ENCODE assay signal across 9 cellular contexts in genomic region chr16:11104168-11105037, GRCh38.
A peak's percentile ranks its signal among the peaks of the same experiment; 100 is the strongest.
DNase-seq lines count a peak whose midpoint lies in the region; ATAC-seq and TF ChIP-seq lines count a peak whose summit lies in the region.
"Had no signal": no experiment of that assay in that cellular context is flagged by ENCODE, and none has a peak within 500 bp of the region (broad histone marks: within the 10 kb centered on the region; RNA-seq: fewer than 3 reads in every experiment).

No MANE protein-coding gene starts in this region.

- H3K4me1 Mint-ChIP-seq in effector memory CD8-positive, alpha-beta T cell (ENCODE audit: low read depth in 2 of 2): peaks cover 22 to 34% of the 10 kb centered on the region in 2 donors
- peaks cover 61% of the 10 kb centered on the region for H3K4me1 Mint-ChIP-seq in stimulated activated memory B cell treated with anti-CD40 and anti-IgM and Interleukin-4, amounts not matched to agents 10 μg/mL and 1 μg/mL and 100 μg/mL, for 72 hours
- H3K4me1 Mint-ChIP-seq in progenitor cell of endocrine pancreas (ENCODE audit: low read depth): peaks cover 27% of the 10 kb centered on the region

- no peak for TF ChIP-seq CTCF in progenitor cell of endocrine pancreas (IDR thresholded peaks at IDR 0.05; ENCODE audit: unreplicated experiment)

- no peak for DNase-seq in effector memory CD8-positive, alpha-beta T cell
- DNase-seq in progenitor cell of endocrine pancreas (ENCODE audit: low spot score, unreplicated experiment): no peak
- DNase-seq in ACHN: no peak
- DNase-seq: activated T-cell treated with anti-CD3 and anti-CD28 coated beads, Interleukin-2, amount 50 U/mL, for 4 hours; NCI-H2227 treated with DMSO at 0.1 percent for 48 hours had no signal

- H3K36me3 Mint-ChIP-seq in effector memory CD8-positive, alpha-beta T cell (ENCODE audit: insufficient read depth): peaks cover 2% of the 10 kb centered on the region
- peaks cover 36% of the 10 kb centered on the region for H3K36me3 Mint-ChIP-seq in stimulated activated memory B cell treated with anti-CD40 and anti-IgM and Interleukin-4, amounts not matched to agents 10 μg/mL and 1 μg/mL and 100 μg/mL, for 72 hours
- H3K36me3 Mint-ChIP-seq in progenitor cell of endocrine pancreas (ENCODE audit: insufficient read depth): peaks cover 1% of the 10 kb centered on the region

- in situ Hi-C loops in ACHN (cut with HindIII; ENCODE audit: low pct_ligation_motif_present, low pct_unique_long_range_greater_than_20kb, low sequenced_read_pairs): no loop called here

- no peaks in the 10 kb centered on the region for H3K9me3 Mint-ChIP-seq in effector memory CD8-positive, alpha-beta T cell
- no peaks in the 10 kb centered on the region for H3K9me3 Mint-ChIP-seq in stimulated activated memory B cell treated with anti-CD40 and anti-IgM and Interleukin-4, amounts not matched to agents 10 μg/mL and 1 μg/mL and 100 μg/mL, for 72 hours
- no peaks in the 10 kb centered on the region for H3K9me3 Mint-ChIP-seq in progenitor cell of endocrine pancreas (ENCODE audit: low read depth)
- H3K9me3 Mint-ChIP-seq: activated T-cell treated with anti-CD3 and anti-CD28 coated beads, Interleukin-2, amount 50 U/mL, for 4 hours had no signal

- peak overlapping the region; percentile 23 to 41 for H3K4me3 Mint-ChIP-seq in effector memory CD8-positive, alpha-beta T cell
- peak overlapping the region; percentile 40 for H3K4me3 Mint-ChIP-seq in stimulated activated memory B cell treated with anti-CD40 and anti-IgM and Interleukin-4, amounts not matched to agents 10 μg/mL and 1 μg/mL and 100 μg/mL, for 72 hours
- no peak overlapping the region for H3K4me3 Mint-ChIP-seq in progenitor cell of endocrine pancreas (ENCODE audit: low read depth)
- H3K4me3 Mint-ChIP-seq: activated T-cell treated with anti-CD3 and anti-CD28 coated beads, Interleukin-2, amount 50 U/mL, for 4 hours had no signal

- H3K27ac Mint-ChIP-seq in effector memory CD8-positive, alpha-beta T cell: peak overlapping the region; percentile 39 to 64
- peak overlapping the region; percentile 86 for H3K27ac Mint-ChIP-seq in stimulated activated memory B cell treated with anti-CD40 and anti-IgM and Interleukin-4, amounts not matched to agents 10 μg/mL and 1 μg/mL and 100 μg/mL, for 72 hours
- no peak overlapping the region for H3K27ac Mint-ChIP-seq in progenitor cell of endocrine pancreas

- H3K27me3 Mint-ChIP-seq in effector memory CD8-positive, alpha-beta T cell: no peaks in the 10 kb centered on the region
- no peaks in the 10 kb centered on the region for H3K27me3 Mint-ChIP-seq in stimulated activated memory B cell treated with anti-CD40 and anti-IgM and Interleukin-4, amounts not matched to agents 10 μg/mL and 1 μg/mL and 100 μg/mL, for 72 hours
- H3K27me3 Mint-ChIP-seq in progenitor cell of endocrine pancreas: no peaks in the 10 kb centered on the region

- ATAC-seq in GM19438 (IDR thresholded peaks at IDR 0.05; ENCODE audit: low read depth, unreplicated experiment) (peak; percentile 21), HG03378 (IDR thresholded peaks at IDR 0.05; ENCODE audit: unreplicated experiment) (peak; percentile 8), GM21423 (IDR thresholded peaks at IDR 0.05; ENCODE audit: unreplicated experiment) (no peak)
- ATAC-seq in effector memory CD8-positive, alpha-beta T cell (replicated peaks): no peak
- peak; percentile 11 for ATAC-seq in stimulated activated memory B cell treated with anti-CD40 and anti-IgM and Interleukin-4, amounts not matched to agents 10 μg/mL and 1 μg/mL and 100 μg/mL, for 72 hours

Comparison
In these comparisons a context has a peak if more than half of its experiments do, and no peak if none do; other contexts are left out.
1. ATAC-seq: peak in GM19438 (single experiment), HG03378 (single experiment) and stimulated activated memory B cell treated with anti-CD40 and anti-IgM and Interleukin-4, amounts not matched to agents 10 μg/mL and 1 μg/mL and 100 μg/mL, for 72 hours (single experiment); none in effector memory CD8-positive, alpha-beta T cell (single experiment) and GM21423 (single experiment).